In genomic region chr16:2715519-2715918, GRCh38 we compare ENCODE assay signal across 8 cellular contexts. TPM values are rescaled to one million over a fixed set of nuclear protein-coding genes. Genes with fewer than 3 reads are reported as not detected.
A peak's percentile ranks its signal among the peaks of the same experiment; 100 is the strongest.
DNase-seq lines count a peak whose midpoint lies in the region; ATAC-seq, FAIRE-seq and TF ChIP-seq lines count a peak whose summit lies in the region.

No MANE protein-coding gene starts in this region.

- TF ChIP-seq CTCF in Peyer's patch (IDR thresholded peaks at IDR 0.05) (no peak), D721Med (IDR thresholded peaks at IDR 0.05; ENCODE audit: insufficient read depth, missing control alignments) (no peak)

- H3K4me3 ChIP-seq in Peyer's patch, result peak overlapping the region in 1 of 4 donors; percentile 19

- no peaks in the 10 kb centered on the region for H3K36me3 ChIP-seq in Peyer's patch

- TF ChIP-seq POLR2A in Peyer's patch (IDR thresholded peaks at IDR 0.05), result no peak

- H3K27me3 ChIP-seq in Peyer's patch, result no peaks in the 10 kb centered on the region

- no peak for FAIRE-seq in D721Med (lab: Jason Lieb, UNC)

- no peak for ATAC-seq in HG03139 (IDR thresholded peaks at IDR 0.05; ENCODE audit: unreplicated experiment)

- peaks cover 0 to 19% (median 5%) of the 10 kb centered on the region in 4 donors for H3K4me1 ChIP-seq in Peyer's patch

- H3K27ac ChIP-seq in Peyer's patch, result no peak overlapping the region

- no peaks in the 10 kb centered on the region for H3K9me3 ChIP-seq in Peyer's patch

- DNase-seq in ELR (ENCODE audit: low read depth) (peak; percentile 30), Peyer's patch (peak; percentile 64 to 80 (median 72)), hepatic stellate cell (ENCODE audit: low spot score) (peak; percentile 75), D721Med (ENCODE audit: insufficient read length, low spot score) (no peak), NCI-H128 (lab: John Stamatoyannopoulos, UW; ENCODE audit: unreplicated experiment) (no peak)
- DNase-seq in activated naive CD4-positive, alpha-beta T cell (lab: John Stamatoyannopoulos, UW), result peak; percentile 38 to 83 (median 70)
- DNase-seq in stimulated activated CD4-positive, alpha-beta T cell treated with anti-CD3 and anti-CD28 coated beads, Interleukin-12 subunit alpha, Interleukin-12 subunit beta, amount 100 ng/mL, for 48 hours (ENCODE audit: low read depth in 2 of 3, low spot score in 1 of 3), result peak; percentile 59 to 68 (median 62)

RNA-seq across cellular contexts. Expression of gene PRSS27, which starts 4.5 kb away (rescaled TPM):
- total RNA-seq in Peyer's patch, result 1 to 10 TPM in 2 of 4 donors, not detected in 2; 1.2 TPM

RNA-seq across cellular contexts. Expression of gene KCTD5, which starts 33.2 kb away (rescaled TPM):
- 10 to 100 TPM; 23.1 to 85.6 (median 56.4) TPM for total RNA-seq in Peyer's patch

RNA-seq across cellular contexts. Expression of gene SRRM2, which starts 36.9 kb away (rescaled TPM):
- 1,000 to 10,000 TPM in 3 of 4 donors, 100 to 1,000 TPM in 1; 683 to 3,742 (median 1,673) TPM for total RNA-seq in Peyer's patch

Comparison
In these comparisons a context has a peak if more than half of its experiments do, and no peak if none do; other contexts are left out.
1. DNase-seq: peak in ELR (single experiment), Peyer's patch (3 of 3), activated naive CD4-positive, alpha-beta T cell (4 of 4), hepatic stellate cell (single experiment) and stimulated activated CD4-positive, alpha-beta T cell treated with anti-CD3 and anti-CD28 coated beads, Interleukin-12 subunit alpha, Interleukin-12 subunit beta, amount 100 ng/mL, for 48 hours (3 of 3); none in D721Med (single experiment) and NCI-H128 (single experiment).